Comparison of ENCODE assay signal across 19 cellular contexts in the genomic region with DNA sequence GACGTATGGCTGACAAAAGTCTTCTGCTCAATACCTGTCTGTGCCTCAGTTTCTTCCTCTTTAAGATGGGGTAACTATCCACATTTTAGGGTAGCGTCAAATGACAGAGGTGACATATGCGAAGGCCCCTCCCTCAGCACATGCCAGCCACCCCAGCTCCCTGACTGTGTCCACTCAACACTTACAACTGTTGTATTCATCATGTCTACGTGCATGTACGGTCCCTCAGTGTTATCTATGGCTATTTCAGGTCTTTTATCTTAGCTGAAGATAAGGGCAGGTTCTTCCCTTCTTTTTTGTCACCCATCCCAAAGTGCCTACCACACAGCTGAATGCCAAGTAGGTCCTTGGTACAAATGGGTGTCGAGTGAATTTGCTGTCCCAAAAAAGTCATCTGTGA.
"Had no signal": no experiment of that assay in that cellular context is flagged by ENCODE, and none has a peak within 500 bp of the region (broad histone marks: within the 10 kb centered on the region; RNA-seq: fewer than 3 reads in every experiment).

No MANE protein-coding gene starts in this region.

- H3K27me3 ChIP-seq: pancreas, thyroid gland had no signal

- H3K4me3 ChIP-seq: coronary artery, esophagus squamous epithelium, left lung, lung, pancreas, smooth muscle cell, stomach, thyroid gland had no signal

- ATAC-seq: natural killer cell; stimulated activated effector memory CD8-positive, alpha-beta T cell treated with anti-CD3 and anti-CD28 coated beads, Interleukin-12 subunit alpha, Interleukin-12 subunit beta, amount 100 ng/mL, for 72 hours had no signal

- DNase-seq: dermis blood vessel endothelial cell; effector memory CD4-positive, alpha-beta T cell; esophagus squamous epithelium; kidney; natural killer cell; pancreas; retina; stimulated activated CD4-positive, alpha-beta T cell treated with anti-CD3 and anti-CD28 coated beads, Interleukin-12 subunit alpha, Interleukin-12 subunit beta, amount 100 ng/mL, for 4 hours; stimulated activated CD4-positive, alpha-beta T cell treated with anti-CD3 and anti-CD28 coated beads, Interleukin-1b, Interleukin-23, amount 100 ng/mL, for 48 hours; stimulated activated CD4-positive, alpha-beta T cell treated with anti-CD3 and anti-CD28 coated beads, Interleukin-4, amount 100 ng/mL, for 24 hours; stimulated activated naive CD4-positive, alpha-beta T cell treated with Interleukin-2 at 50 U/mL for 16 hours; stomach; thyroid gland had no signal

- H3K9me3 ChIP-seq: esophagus squamous epithelium, left lung, neutrophil, pancreas, stomach, thyroid gland had no signal

- H3K36me3 ChIP-seq: esophagus squamous epithelium, left lung, neutrophil, pancreas, stomach, thyroid gland had no signal

- H3K4me1 ChIP-seq: esophagus squamous epithelium, left lung, pancreas had no signal

- H3K4me2 ChIP-seq: smooth muscle cell had no signal

- H3K27ac ChIP-seq: coronary artery, esophagus squamous epithelium, left lung, neutrophil, pancreas, stomach, thyroid gland had no signal
